ENCODE assay signal across 9 cellular contexts in the genomic region with DNA sequence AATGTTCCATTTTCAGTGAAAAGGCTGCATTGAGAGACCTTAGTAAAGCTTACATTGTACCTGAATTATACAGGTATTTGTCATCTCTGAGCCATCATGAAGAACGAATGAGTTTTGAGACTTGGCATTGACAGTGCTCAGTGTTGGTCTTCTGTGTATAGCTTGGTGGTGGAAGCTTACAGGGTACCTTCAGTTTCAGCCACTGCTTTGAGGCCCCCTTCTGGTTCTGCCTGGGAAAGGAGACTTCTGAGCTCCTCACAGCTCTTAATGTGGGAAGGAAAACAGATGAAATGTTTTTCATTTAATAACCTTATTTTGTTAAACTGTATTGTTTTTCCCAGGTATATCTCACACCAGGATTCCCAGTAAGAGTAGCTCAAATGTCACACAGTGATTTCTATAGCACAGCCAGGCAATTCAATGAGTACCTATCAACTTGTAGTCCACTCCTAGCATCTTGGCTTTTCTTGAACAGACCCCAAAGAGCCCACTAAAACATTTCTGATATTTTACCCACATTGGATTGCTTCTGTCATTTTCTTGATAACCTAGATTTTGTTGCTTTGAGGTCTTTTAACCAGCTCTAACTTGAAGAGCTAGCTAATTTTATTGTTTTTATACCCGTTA. TPM values are rescaled to one million over a fixed set of nuclear protein-coding genes. Genes with fewer than 3 reads are reported as not detected.
DNase-seq lines count a peak whose midpoint lies in the region; ATAC-seq and TF ChIP-seq lines count a peak whose summit lies in the region.
"Had no signal": no experiment of that assay in that cellular context is flagged by ENCODE, and none has a peak within 500 bp of the region (broad histone marks: within the 10 kb centered on the region; RNA-seq: fewer than 3 reads in every experiment).

No MANE protein-coding gene starts in this region.

- POLR2A ChIA-PET in RWPE1 (lab: Yijun Ruan, JAX; ENCODE audit: low non-redundant PET), result no interaction called here

- H3K4me1 ChIP-seq in mucosa of descending colon (ENCODE audit: low read depth) (peaks cover 7% of the 10 kb centered on the region), tibial nerve (peaks cover 0 to 8% (median 5%) of the 10 kb centered on the region in 4 donors)

- TF ChIP-seq EP300 in tibial nerve (IDR thresholded peaks at IDR 0.05), result no peak

- H3K36me3 ChIP-seq in mucosa of descending colon (ENCODE audit: low read depth), result no peaks in the 10 kb centered on the region
- no peaks in the 10 kb centered on the region for H3K36me3 ChIP-seq in tibial nerve
- H3K36me3 ChIP-seq: thoracic aorta had no signal

- peak; percentile 16; the same call in 1 of the 2 replicates for TF ChIP-seq CTCF in RWPE1 (conservative IDR thresholded peaks at IDR 0.05; ENCODE audit: low read depth)
- TF ChIP-seq CTCF in choroid plexus epithelial cell (conservative IDR thresholded peaks at IDR 0.05; ENCODE audit: low read depth, low read length), result peak; percentile 86
- no peak for TF ChIP-seq CTCF in mucosa of descending colon (IDR thresholded peaks at IDR 0.05)
- TF ChIP-seq CTCF in tibial nerve (IDR thresholded peaks at IDR 0.05), result no peak

- CTCF ChIA-PET in RWPE1 (lab: Yijun Ruan, JAX), result interaction anchor here (0.6 kb wide), 1 partner anchor 14 kb away, joined by 4 read pairs; no protein-coding TSS in a partner anchor

- no peaks in the 10 kb centered on the region for H3K27me3 ChIP-seq in tibial nerve

- no peak overlapping the region for H3K4me3 ChIP-seq in choroid plexus epithelial cell (ENCODE audit: low read depth, low read length)
- H3K4me3 ChIP-seq in mucosa of descending colon, result no peak overlapping the region
- H3K4me3 ChIP-seq in tibial nerve, result no peak overlapping the region
- H3K4me3 ChIP-seq: thoracic aorta had no signal

- intact Hi-C loops in mucosa of descending colon (cut with DNase I, micrococcal nuclease), result no loop called here

- H3K9me3 ChIP-seq in mucosa of descending colon (no peaks in the 10 kb centered on the region), tibial nerve (no peaks in the 10 kb centered on the region)
- H3K9me3 ChIP-seq: thoracic aorta had no signal

- DNase-seq in SKM-1 treated with dmso at 0.1 percent for 144 hours (lab: John Stamatoyannopoulos, UW; ENCODE audit: unreplicated experiment) (peak; percentile 14), SKM-1 (lab: John Stamatoyannopoulos, UW; ENCODE audit: unreplicated experiment) (no peak), RWPE1 (ENCODE audit: low spot score) (no peak), choroid plexus epithelial cell (ENCODE audit: low read depth) (peak; percentile 78), mucosa of descending colon (peak in 1 of 3 donors; percentile 48), tibial nerve (ENCODE audit: low spot score in 2 of 2) (no peak)

- ATAC-seq in GM21367 (IDR thresholded peaks at IDR 0.05; ENCODE audit: unreplicated experiment) (peak; percentile 92), HG03442 (IDR thresholded peaks at IDR 0.05; ENCODE audit: unreplicated experiment) (peak; percentile 96), mucosa of descending colon (peak; percentile 68)

- WGBS in tibial nerve, 2 donors, result 63 to 70% methylated on average over 2 of the region's 2 CpGs

- H3K27ac ChIP-seq in RWPE1 (no peak overlapping the region), tibial nerve (no peak overlapping the region)
- H3K27ac ChIP-seq: thoracic aorta had no signal

- no peak for TF ChIP-seq POLR2A in tibial nerve (IDR thresholded peaks at IDR 0.05)

RNA-seq across cellular contexts. Expression of gene SERPINI1, which starts 5.6 kb away (rescaled TPM):
- total RNA-seq in mucosa of descending colon (1 to 10 TPM in 2 of 3 donors, under 1 TPM in 1; 0.84 to 3.6 (median 1.3) TPM), tibial nerve (10 to 100 TPM in 1 of 4 donors, 1 to 10 TPM in 3; 1.2 to 15.5 (median 3.8) TPM)

RNA-seq across cellular contexts. Expression of gene PDCD10, which starts 6.4 kb away (rescaled TPM):
- total RNA-seq in mucosa of descending colon (10 to 100 TPM; 59.0 to 90.0 (median 79.7) TPM), tibial nerve (10 to 100 TPM; 62.1 to 69.9 (median 69.2) TPM)

Comparison
In these comparisons a context has a peak if more than half of its experiments do, and no peak if none do; other contexts are left out.
1. DNase-seq: peak in SKM-1 treated with dmso at 0.1 percent for 144 hours (single experiment) and choroid plexus epithelial cell (single experiment); none in SKM-1 (single experiment), RWPE1 (single experiment) and tibial nerve (0 of 2).
2. CTCF ChIP-seq: peak in RWPE1 (single experiment) and choroid plexus epithelial cell (single experiment); none in mucosa of descending colon (single experiment) and tibial nerve (0 of 5).
3. Peak in every context shown above with its lines, with median percentiles within 50 percentile points of each other: ATAC-seq.